ENCODE assay signal across 16 cellular contexts in genomic region chr11:131912127-131912526, GRCh38.
DNase-seq lines count a peak whose midpoint lies in the region; ATAC-seq, FAIRE-seq and TF ChIP-seq lines count a peak whose summit lies in the region.
"Had no signal": no experiment of that assay in that cellular context is flagged by ENCODE, and none has a peak within 500 bp of the region (broad histone marks: within the 10 kb centered on the region; RNA-seq: fewer than 3 reads in every experiment).

No MANE protein-coding gene starts in this region.

- H2BK15ac ChIP-seq in H1 (ENCODE audit: low read length) = no peak overlapping the region

- peak overlapping the region; percentile 17; the same call in 1 of the 2 replicates for H4K8ac ChIP-seq in H1 (ENCODE audit: extremely low read depth, insufficient read depth, low read length)

- no peak overlapping the region for H3K18ac ChIP-seq in H1 (ENCODE audit: extremely low read depth, low read length)

- no peaks in the 10 kb centered on the region for H3K9me2 ChIP-seq in neural cell (ENCODE audit: insufficient read depth, low read length)

- H3K23ac ChIP-seq in H1 (ENCODE audit: insufficient read length) = no peak overlapping the region

- H3K4me1 ChIP-seq in HUES64 (ENCODE audit: insufficient read depth, low read length) (peaks cover 14% of the 10 kb centered on the region), H1 (replicated peaks in 1 of 4; ENCODE audit: control insufficient read depth in 3 of 4, insufficient read depth in 4 of 4, low read length in 3 of 4) (peaks cover 4 to 16% (median 8%) of the 10 kb centered on the region in 4 experiments; a peak in 6 of 7 replicates)

- TF ChIP-seq RAD21 in H1 (IDR thresholded peaks at IDR 0.05 in 1 of 2, conservative IDR thresholded peaks at IDR 0.05 in 1 of 2; ENCODE audit: low read depth in 2 of 2, low read length in 2 of 2) (no peak), neural cell (conservative IDR thresholded peaks at IDR 0.05) (no peak)

- H3K79me2 ChIP-seq in H1 (ENCODE audit: control insufficient read depth in 1 of 2, insufficient read depth in 2 of 2, low read length in 2 of 2) (no peaks in the 10 kb centered on the region), neural cell (replicated peaks; ENCODE audit: insufficient read depth, low read length) (peaks cover 33% of the 10 kb centered on the region)

- H2AFZ ChIP-seq in H1 (ENCODE audit: low read length) (no peak overlapping the region), neural cell (ENCODE audit: low read depth, low read length) (no peak overlapping the region)

- H3K27me3 ChIP-seq in AG04450 (ENCODE audit: control insufficient read depth, insufficient read depth, low read length) (no peaks in the 10 kb centered on the region), HUES64 (ENCODE audit: insufficient read depth, low read length) (peaks cover 22% of the 10 kb centered on the region), H1 (replicated peaks in 1 of 4; ENCODE audit: control insufficient read depth in 3 of 4, extremely low read depth in 1 of 4, insufficient read depth in 3 of 4, low read length in 3 of 4) (no peaks in the 10 kb centered on the region; a peak in 2 of 7 replicates), neural cell (ENCODE audit: insufficient read depth, low read depth, low read length) (no peaks in the 10 kb centered on the region)

- no peak for TF ChIP-seq EP300 in H1 (IDR thresholded peaks at IDR 0.05; ENCODE audit: borderline replicate concordance in 1 of 2, low read depth in 2 of 2, low read length in 2 of 2)
- TF ChIP-seq EP300 in neural cell (conservative IDR thresholded peaks at IDR 0.05; ENCODE audit: poor library complexity, severe bottlenecking) = no peak

- H2BK20ac ChIP-seq in H1 (ENCODE audit: low read length) = no peak overlapping the region

- FAIRE-seq in H1 (lab: Jason Lieb, UNC) = no peak

- H4K91ac ChIP-seq in H1 (replicated peaks; ENCODE audit: insufficient read length, low read length) = no peak overlapping the region

- peaks cover 0 to 2% of the 10 kb centered on the region in 2 donors for H3K9me3 Mint-ChIP-seq in activated T-cell treated with anti-CD3 and anti-CD28 coated beads, Interleukin-2, amount 50 U/mL, for 72 hours
- H3K9me3 Mint-ChIP-seq: activated naive CD4-positive, alpha-beta T cell treated with anti-CD3 and anti-CD28 coated beads, Interleukin-2, amount 50 U/mL, for 24 hours; T-helper 2 cell treated with Interferon-gamma antibody and Interleukin-4, amounts not matched to agents 5 μg/mL and 100 μg/mL, for 36 hours had no signal

- POLR2A ChIA-PET in AG04450 (lab: Yijun Ruan, JAX) (interaction anchor here (2.6 kb wide), 1 partner anchor 215 kb away, joined by 12 read pairs; no protein-coding TSS in a partner anchor), H1 (lab: Charles Lee; ENCODE audit: partially characterized antibody) (no interaction called here)

- no peak overlapping the region for H2BK120ac ChIP-seq in H1 (replicated peaks; ENCODE audit: low read depth, low read length)

- H3K4me3 Mint-ChIP-seq in activated T-cell treated with anti-CD3 and anti-CD28 coated beads, Interleukin-2, amount 50 U/mL, for 72 hours = no peak overlapping the region
- H3K4me3 Mint-ChIP-seq: activated naive CD4-positive, alpha-beta T cell treated with anti-CD3 and anti-CD28 coated beads, Interleukin-2, amount 50 U/mL, for 24 hours; T-helper 2 cell treated with Interferon-gamma antibody and Interleukin-4, amounts not matched to agents 5 μg/mL and 100 μg/mL, for 36 hours had no signal

- TF ChIP-seq CTCF in AG04450 (IDR thresholded peaks at IDR 0.05; ENCODE audit: low read depth, low read length) = no peak
- TF ChIP-seq CTCF in H1 (IDR thresholded peaks at IDR 0.05; ENCODE audit: control extremely low read depth in 1 of 3, insufficient read depth in 1 of 3, low read depth in 1 of 3, low read length in 3 of 3) = no peak
- no peak for TF ChIP-seq CTCF in neural cell (IDR thresholded peaks at IDR 0.05; ENCODE audit: poor library complexity, severe bottlenecking)

- H3K27me3 Mint-ChIP-seq in activated T-cell treated with anti-CD3 and anti-CD28 coated beads, Interleukin-2, amount 50 U/mL, for 72 hours (ENCODE audit: low read depth) = peaks cover 36% of the 10 kb centered on the region

- DNase-seq in AG04450 (ENCODE audit: low read depth, low spot score) = no peak
- DNase-seq in H1 (ENCODE audit: low read depth in 1 of 2, low spot score in 2 of 2) = no peak
- no peak for DNase-seq in posterior vena cava (ENCODE audit: low spot score)
- no peak for DNase-seq in activated gamma-delta T cell (lab: John Stamatoyannopoulos, UW)
- no peak for DNase-seq in activated T-cell treated with anti-CD3 and anti-CD28 coated beads, Interleukin-2, amount 50 U/mL, for 72 hours
- DNase-seq: activated CD4-positive, alpha-beta T cell treated with anti-CD3 and anti-CD28 coated beads for 1 hour; MM.1S; NCI-H2171; Right ventricle myocardium superior; stimulated activated CD8-positive, alpha-beta memory T cell treated with anti-CD3 and anti-CD28 coated beads, Interleukin-4, amount 100 ng/mL, for 48 hours had no signal

- no peak overlapping the region for H3K14ac ChIP-seq in H1 (ENCODE audit: insufficient read length)

- H3K56ac ChIP-seq in H1 (replicated peaks; ENCODE audit: insufficient read length, low read depth, low read length) = no peak overlapping the region

- H3K4me3 ChIP-seq in AG04450 (ENCODE audit: low read depth, low read length) (peak overlapping the region; percentile 88), HUES64 (ENCODE audit: low read length) (peak overlapping the region; percentile 91; the same call in 1 of the 2 replicates), H1 (ENCODE audit: extremely low read depth in 1 of 4, insufficient read depth in 2 of 4, low read depth in 3 of 4, low read length in 4 of 4) (peak overlapping the region in 1 of 4 experiments; percentile 85; a peak in 1 of 8 replicates), neural cell (ENCODE audit: low read length) (peak overlapping the region; percentile 91)

- no peaks in the 10 kb centered on the region for H3K36me3 ChIP-seq in HUES64 (ENCODE audit: insufficient read depth, low read length)
- no peaks in the 10 kb centered on the region; a peak in 1 of 8 replicates for H3K36me3 ChIP-seq in H1 (ENCODE audit: control insufficient read depth in 2 of 4, insufficient read depth in 4 of 4, low read length in 3 of 4)
- H3K36me3 ChIP-seq in neural cell (ENCODE audit: insufficient read depth, low read length) = no peaks in the 10 kb centered on the region
- H3K36me3 ChIP-seq: cardiac muscle cell had no signal

- TF ChIP-seq POLR2A in H1 (IDR thresholded peaks at IDR 0.05; ENCODE audit: control extremely low read depth in 1 of 2, low read depth in 2 of 2, low read length in 2 of 2) = no peak

- no peak overlapping the region for H3K27ac Mint-ChIP-seq in activated T-cell treated with anti-CD3 and anti-CD28 coated beads, Interleukin-2, amount 50 U/mL, for 72 hours
- H3K27ac Mint-ChIP-seq: activated naive CD4-positive, alpha-beta T cell treated with anti-CD3 and anti-CD28 coated beads, Interleukin-2, amount 50 U/mL, for 24 hours; T-helper 2 cell treated with Interferon-gamma antibody and Interleukin-4, amounts not matched to agents 5 μg/mL and 100 μg/mL, for 36 hours had no signal

- H2AK5ac ChIP-seq in H1 (ENCODE audit: low read depth, low read length) = no peak overlapping the region

- no peak overlapping the region for H2BK12ac ChIP-seq in H1 (ENCODE audit: low read depth, low read length)

- H3K27ac ChIP-seq in AG04450 (ENCODE audit: low read depth, low read length) = no peak overlapping the region
- no peak overlapping the region for H3K27ac ChIP-seq in HUES64 (ENCODE audit: low read depth, low read length)
- no peak overlapping the region for H3K27ac ChIP-seq in H1 (ENCODE audit: low read depth, low read length)
- H3K27ac ChIP-seq in neural cell (ENCODE audit: low read length) = peak overlapping the region; percentile 36
- H3K27ac ChIP-seq: cardiac muscle cell had no signal

- H3K9ac ChIP-seq in HUES64 (ENCODE audit: low read depth, low read length) (no peak overlapping the region), H1 (replicated peaks in 1 of 4; ENCODE audit: extremely low read depth in 1 of 4, low read depth in 3 of 4, low read length in 3 of 4) (no peak overlapping the region), neural cell (ENCODE audit: low read length) (peak overlapping the region; percentile 84)

- H3K4me2 ChIP-seq in H1 (ENCODE audit: insufficient read depth in 1 of 2, low read depth in 2 of 2, low read length in 2 of 2) (peak overlapping the region; percentile 79 to 81), neural cell (ENCODE audit: low read length) (peak overlapping the region; percentile 92)

- CTCF ChIA-PET in AG04450 (lab: Charles Lee) (interaction anchor here (0.6 to 7.0 kb wide), 14 partner anchors 11 to 220 kb away, joined by 3 to 134 read pairs (median 7); no protein-coding TSS in a partner anchor), H1 (lab: Charles Lee; ENCODE audit: partially characterized antibody) (interaction anchor here (1.2 to 9.4 kb wide), 18 partner anchors 8 to 227 kb away, joined by 3 to 137 read pairs (median 8); no protein-coding TSS in a partner anchor)

- peaks cover 7% of the 10 kb centered on the region for H3F3A ChIP-seq in neural cell (ENCODE audit: insufficient read depth, low read length, poor library complexity, severe bottlenecking)

- intact Hi-C loops in posterior vena cava (cut with DNase I) = no loop called here

- H3K9me3 ChIP-seq in AG04450 (ENCODE audit: control insufficient read depth, insufficient read depth, low read length) (0 out of 2 replicates have a peak, but pooled peaks cover 2% of the 10 kb centered on the region), HUES64 (ENCODE audit: insufficient read depth, low read depth, low read length) (no peaks in the 10 kb centered on the region), H1 (ENCODE audit: insufficient read depth in 2 of 2, low read depth in 1 of 2, low read length in 1 of 2) (no peaks in the 10 kb centered on the region), neural cell (ENCODE audit: low read length) (no peaks in the 10 kb centered on the region)

- no peak overlapping the region for H3K4ac ChIP-seq in H1 (replicated peaks; ENCODE audit: insufficient read length, low read depth, low read length)

- peaks cover 1% of the 10 kb centered on the region for H3K79me1 ChIP-seq in H1 (ENCODE audit: low read depth, low read length)

- peaks cover 0 to 2% of the 10 kb centered on the region in 2 experiments for H4K20me1 ChIP-seq in H1 (replicated peaks in 1 of 2; ENCODE audit: control insufficient read depth in 1 of 2, insufficient read depth in 2 of 2, low read length in 2 of 2)
- no peaks in the 10 kb centered on the region for H4K20me1 ChIP-seq in neural cell (ENCODE audit: insufficient read depth)

- no peak for ATAC-seq in HG03520 (IDR thresholded peaks at IDR 0.05; ENCODE audit: unreplicated experiment)
- ATAC-seq in activated T-cell treated with anti-CD3 and anti-CD28 coated beads, Interleukin-2, amount 50 U/mL, for 72 hours (replicated peaks in 1 of 2) = no peak

- no peaks in the 10 kb centered on the region for H3K4me1 Mint-ChIP-seq in activated T-cell treated with anti-CD3 and anti-CD28 coated beads, Interleukin-2, amount 50 U/mL, for 72 hours (ENCODE audit: low read depth)
- H3K4me1 Mint-ChIP-seq: activated naive CD4-positive, alpha-beta T cell treated with anti-CD3 and anti-CD28 coated beads, Interleukin-2, amount 50 U/mL, for 24 hours had no signal

- H3K23me2 ChIP-seq in H1 (ENCODE audit: low read depth, low read length) = peaks cover 7% of the 10 kb centered on the region; the same call in 1 of the 2 replicates

- WGBS in HUES64 = 83% methylated on average over 7 of the region's 7 CpGs
- WGBS in H1 (ENCODE audit: extremely low coverage in 1 of 2, insufficient coverage in 1 of 2, insufficient read length in 1 of 2, insufficient replicate concordance in 2 of 2, low coverage in 1 of 2, low lambda C conversion rate in 2 of 2, missing lambda C conversion rate in 1 of 2), 2 experiments = 87% methylated on average over 7 of the region's 7 CpGs; no CpG with 5 or more reads in 1 of the 2 experiments

- no peak overlapping the region for H4K5ac ChIP-seq in H1 (ENCODE audit: insufficient read length, low read depth, low read length)

- H2BK5ac ChIP-seq in H1 (ENCODE audit: low read depth, low read length) = no peak overlapping the region

- H3K36me3 Mint-ChIP-seq in activated T-cell treated with anti-CD3 and anti-CD28 coated beads, Interleukin-2, amount 50 U/mL, for 72 hours (ENCODE audit: insufficient read depth in 2 of 2) = peaks cover 0 to 2% of the 10 kb centered on the region in 2 donors
- H3K36me3 Mint-ChIP-seq: activated naive CD4-positive, alpha-beta T cell treated with anti-CD3 and anti-CD28 coated beads, Interleukin-2, amount 50 U/mL, for 24 hours had no signal
